ENCODE assay signal across 27 cellular contexts in the genomic region with DNA sequence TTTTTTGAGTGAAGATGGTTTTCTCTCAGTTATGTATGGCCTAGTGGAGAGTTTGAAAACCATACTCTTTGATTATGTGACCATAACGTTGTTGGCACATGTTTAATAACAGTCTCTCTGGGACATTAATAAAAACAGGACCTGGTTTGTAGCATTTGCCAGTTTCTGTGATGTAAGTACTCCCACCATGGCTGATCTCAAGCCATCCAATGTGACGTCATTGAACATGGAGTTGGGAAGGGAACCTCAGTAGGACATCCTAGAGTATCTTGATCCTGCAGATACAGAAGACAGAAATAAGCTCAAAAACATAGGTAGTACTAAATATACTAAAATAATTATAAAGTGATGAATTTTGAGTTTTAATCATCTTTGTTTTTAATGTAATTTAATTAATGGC.
"Had no signal": no experiment of that assay in that cellular context is flagged by ENCODE, and none has a peak within 500 bp of the region (broad histone marks: within the 10 kb centered on the region; RNA-seq: fewer than 3 reads in every experiment).

No MANE protein-coding gene starts in this region.

- H3K4me1 Mint-ChIP-seq: naive thymus-derived CD4-positive, alpha-beta T cell; stimulated activated effector memory CD8-positive, alpha-beta T cell treated with anti-CD3 and anti-CD28 coated beads, Interleukin-12 subunit alpha, Interleukin-12 subunit beta, amount 100 ng/mL, for 72 hours had no signal

- H3K9ac ChIP-seq: neural progenitor cell, parathyroid adenoma had no signal

- ATAC-seq: esophagus mucosa; foreskin keratinocyte; gastroesophageal sphincter; heart left ventricle; left cardiac atrium; left lung; naive thymus-derived CD4-positive, alpha-beta T cell; sciatic nerve; stimulated activated effector memory CD8-positive, alpha-beta T cell treated with anti-CD3 and anti-CD28 coated beads, Interleukin-12 subunit alpha, Interleukin-12 subunit beta, amount 100 ng/mL, for 72 hours; stimulated activated naive CD8-positive, alpha-beta T cell treated with anti-CD3 and anti-CD28 coated beads, Interleukin-15, Interleukin-2, amounts not matched to agents 100 U/mL and 50 U/mL, for 24 hours had no signal

- H3K79me2 ChIP-seq: hepatocyte, parathyroid adenoma had no signal

- H3K9me3 Mint-ChIP-seq: dendritic cell treated with granulocyte-macrophage colony-stimulating factor and Interleukin-4, amounts not matched to agents 40 ng/mL and 50 ng/mL, for 4 days; endodermal cell; neural progenitor cell; type B pancreatic cell had no signal

- H2AFZ ChIP-seq: hepatocyte, neural progenitor cell, parathyroid adenoma had no signal

- H3K4me2 ChIP-seq: hepatocyte, neural progenitor cell had no signal

- H3K4me1 ChIP-seq: colonic mucosa, gastroesophageal sphincter, heart left ventricle, left lung, parathyroid adenoma, testis, tibial artery had no signal

- H3K27ac ChIP-seq: colonic mucosa, epithelial cell of prostate, foreskin keratinocyte, gastroesophageal sphincter, heart left ventricle, hepatocyte, left lung, neural progenitor cell, parathyroid adenoma, testis, tibial artery had no signal

- FAIRE-seq: islet of Langerhans had no signal

- H3K9me3 ChIP-seq: colonic mucosa, heart left ventricle, left lung, testis, tibial artery had no signal

- H3K36me3 ChIP-seq: colonic mucosa, gastroesophageal sphincter, heart left ventricle, left lung, neural progenitor cell, tibial artery had no signal

- H3K36me3 Mint-ChIP-seq: neural progenitor cell; stimulated activated effector memory CD8-positive, alpha-beta T cell treated with anti-CD3 and anti-CD28 coated beads, Interleukin-12 subunit alpha, Interleukin-12 subunit beta, amount 100 ng/mL, for 72 hours; type B pancreatic cell had no signal

- H3K4me3 Mint-ChIP-seq: dendritic cell treated with granulocyte-macrophage colony-stimulating factor and Interleukin-4, amounts not matched to agents 40 ng/mL and 50 ng/mL, for 4 days; endodermal cell; naive thymus-derived CD4-positive, alpha-beta T cell; nephron; neural progenitor cell; stimulated activated effector memory CD8-positive, alpha-beta T cell treated with anti-CD3 and anti-CD28 coated beads, Interleukin-12 subunit alpha, Interleukin-12 subunit beta, amount 100 ng/mL, for 72 hours; type B pancreatic cell had no signal

- H3K27me3 ChIP-seq: colonic mucosa, foreskin keratinocyte, hepatocyte, neural progenitor cell, testis had no signal

- H3K27ac Mint-ChIP-seq: dendritic cell treated with granulocyte-macrophage colony-stimulating factor and Interleukin-4, amounts not matched to agents 40 ng/mL and 50 ng/mL, for 4 days; endodermal cell; naive thymus-derived CD4-positive, alpha-beta T cell; nephron; neural progenitor cell; progenitor cell of endocrine pancreas; stimulated activated effector memory CD8-positive, alpha-beta T cell treated with anti-CD3 and anti-CD28 coated beads, Interleukin-12 subunit alpha, Interleukin-12 subunit beta, amount 100 ng/mL, for 72 hours; type B pancreatic cell had no signal

- DNase-seq: colonic mucosa; effector CD8-positive, alpha-beta T cell; endodermal cell; foreskin keratinocyte; heart left ventricle; left cardiac atrium; left lung; midbrain; naive thymus-derived CD4-positive, alpha-beta T cell; stimulated activated CD4-positive, alpha-beta T cell treated with anti-CD3 and anti-CD28 coated beads, Interleukin-2, amount 100 ng/mL, for 24 hours; stimulated activated CD4-positive, alpha-beta T cell treated with anti-CD3 and anti-CD28 coated beads, Interleukin-4, amount 100 ng/mL, for 24 hours; stimulated activated naive CD8-positive, alpha-beta T cell treated with anti-CD3 and anti-CD28 coated beads, Interleukin-15, Interleukin-2, amounts not matched to agents 100 U/mL and 50 U/mL, for 24 hours; testis; tibial artery had no signal

- H3K4me3 ChIP-seq: colonic mucosa, gastroesophageal sphincter, heart left ventricle, hepatocyte, left lung, neural progenitor cell, testis, tibial artery had no signal
